Comparison of ENCODE assay signal across 1 cellular context in genomic region chr2:18787726-18788125, GRCh38.
TF ChIP-seq lines count a peak whose summit lies in the region.

No MANE protein-coding gene starts in this region.

TF ChIP-seq in HepG2, 621 proteins besides CTCF, POLR2A, EP300 and RAD21 (continued from another document):
- TF ChIP-seq ZNF318 (CRISPR knock-in tag; IDR thresholded peaks at IDR 0.05) (no peak), REXO4 (CRISPR knock-in tag; IDR thresholded peaks at IDR 0.05; ENCODE audit: borderline replicate concordance) (no peak), ZNF597 (CRISPR knock-in tag; IDR thresholded peaks at IDR 0.05) (no peak), SNRNP70 (IDR thresholded peaks at IDR 0.05; ENCODE audit: low read depth, low read length) (no peak)
